8 cellular contexts compared by ENCODE assay signal in genomic region chr4:2745981-2746806, GRCh38. TPM values are rescaled to one million over a fixed set of nuclear protein-coding genes. Genes with fewer than 3 reads are reported as not detected.
DNase-seq lines count a peak whose midpoint lies in the region; ATAC-seq and TF ChIP-seq lines count a peak whose summit lies in the region.

No MANE protein-coding gene starts in this region.

- ATAC-seq in GM21390 (IDR thresholded peaks at IDR 0.05; ENCODE audit: unreplicated experiment) = peak; percentile 86

- H3K4me3 ChIP-seq in HUES48 (ENCODE audit: low read depth, low read length) (no peak overlapping the region), esophagus squamous epithelium (no peak overlapping the region)

- H3K4me1 ChIP-seq in HUES48 (ENCODE audit: control insufficient read depth, insufficient read depth, low read length) (no peaks in the 10 kb centered on the region), esophagus squamous epithelium (peaks cover 21 to 66% (median 28%) of the 10 kb centered on the region in 3 donors)

- TF ChIP-seq CTCF in esophagus squamous epithelium (IDR thresholded peaks at IDR 0.05) = no peak

- H3K9me3 ChIP-seq in HUES48 (ENCODE audit: control insufficient read depth, insufficient read depth, low read length) (no peaks in the 10 kb centered on the region), esophagus squamous epithelium (no peaks in the 10 kb centered on the region)

- DNase-seq in COLO829 (ENCODE audit: low spot score) (peak; percentile 4), esophagus squamous epithelium (lab: John Stamatoyannopoulos, UW) (peak; percentile 55), NCI-H2196 (lab: John Stamatoyannopoulos, UW; ENCODE audit: unreplicated experiment) (no peak), middle frontal gyrus (ENCODE audit: extremely low spot score, low spot score) (no peak)
- peak; percentile 34 to 67 for DNase-seq in activated CD8-positive, alpha-beta memory T cell treated with anti-CD3 and anti-CD28 coated beads for 1 hour (ENCODE audit: extremely low read depth in 1 of 2, low read depth in 1 of 2)
- peak; percentile 69 to 85 for DNase-seq in stimulated activated CD4-positive, alpha-beta T cell treated with anti-CD3 and anti-CD28 coated beads, Interleukin-1b, Interleukin-23, amount 100 ng/mL, for 1 hour (ENCODE audit: low read depth in 2 of 2)

- H3K27me3 ChIP-seq in HUES48 (ENCODE audit: control insufficient read depth, insufficient read depth, low read length) = no peaks in the 10 kb centered on the region
- no peaks in the 10 kb centered on the region for H3K27me3 ChIP-seq in esophagus squamous epithelium

- H3K27ac ChIP-seq in HUES48 (ENCODE audit: low read depth, low read length) (peak overlapping the region; percentile 6), esophagus squamous epithelium (peak overlapping the region; percentile 35 to 73 (median 63))

- no peak for TF ChIP-seq POLR2A in esophagus squamous epithelium (IDR thresholded peaks at IDR 0.05)

- intact Hi-C loops in esophagus squamous epithelium (cut with DNase I) = no loop called here

- H3K36me3 ChIP-seq in HUES48 (ENCODE audit: control insufficient read depth, insufficient read depth, low read length) (peaks cover 60% of the 10 kb centered on the region), esophagus squamous epithelium (peaks cover 25 to 66% (median 36%) of the 10 kb centered on the region in 3 donors)

- no peak overlapping the region for H3K9ac ChIP-seq in HUES48 (ENCODE audit: low read depth, low read length)

- WGBS in esophagus squamous epithelium, 2 donors = 12 to 48% methylated on average over 3 to 9 of the region's 21 CpGs

RNA-seq across cellular contexts. Expression of gene TNIP2, which starts 9.9 kb away (rescaled TPM):
- total RNA-seq in esophagus squamous epithelium = 10 to 100 TPM; 40.1 to 58.2 (median 45.5) TPM

RNA-seq across cellular contexts. Expression of gene SH3BP2, which starts 46.7 kb away (rescaled TPM):
- total RNA-seq in esophagus squamous epithelium = 10 to 100 TPM; 13.5 to 36.8 (median 34.0) TPM

Comparison
In these comparisons a context has a peak if more than half of its experiments do, and no peak if none do; other contexts are left out.
1. DNase-seq: peak in COLO829 (single experiment), activated CD8-positive, alpha-beta memory T cell treated with anti-CD3 and anti-CD28 coated beads for 1 hour (2 of 2), esophagus squamous epithelium (single experiment) and stimulated activated CD4-positive, alpha-beta T cell treated with anti-CD3 and anti-CD28 coated beads, Interleukin-1b, Interleukin-23, amount 100 ng/mL, for 1 hour (2 of 2); none in NCI-H2196 (single experiment) and middle frontal gyrus (single experiment).